1 cellular context compared by ENCODE assay signal in genomic region chr7:157425137-157425731, GRCh38.
TF ChIP-seq lines count a peak whose summit lies in the region.

No MANE protein-coding gene starts in this region.

TF ChIP-seq in SK-N-SH treated with all-trans-retinoic acid at 6 μM for 48 hours, 23 proteins besides CTCF, POLR2A, EP300 and RAD21 (continued from another document):
- TF ChIP-seq CREB5 (CRISPR knock-in tag; IDR thresholded peaks at IDR 0.05; ENCODE audit: low read depth) (no peak), ZNF565 (CRISPR knock-in tag; conservative IDR thresholded peaks at IDR 0.05; ENCODE audit: low read depth) (no peak), CSDC2 (CRISPR knock-in tag; IDR thresholded peaks at IDR 0.05) (no peak), ISL1 (CRISPR knock-in tag; IDR thresholded peaks at IDR 0.05) (no peak), TCF4 (CRISPR knock-in tag; IDR thresholded peaks at IDR 0.05; ENCODE audit: borderline replicate concordance) (no peak), ZFP30 (CRISPR knock-in tag; IDR thresholded peaks at IDR 0.05) (no peak), OSR1 (CRISPR knock-in tag; IDR thresholded peaks at IDR 0.05) (no peak)
TF ChIP-seq in SK-N-SH treated with all-trans-retinoic acid at 6 μM for 48 hours: peak in this region for 0.
